ENCODE assay signal across 1 cellular context in genomic region chr5:168353216-168353957, GRCh38.
TF ChIP-seq lines count a peak whose summit lies in the region.

No MANE protein-coding gene starts in this region.

TF ChIP-seq in liver, 16 proteins besides CTCF, POLR2A, EP300 and RAD21 (continued from another document):
- TF ChIP-seq, protein P1, sequence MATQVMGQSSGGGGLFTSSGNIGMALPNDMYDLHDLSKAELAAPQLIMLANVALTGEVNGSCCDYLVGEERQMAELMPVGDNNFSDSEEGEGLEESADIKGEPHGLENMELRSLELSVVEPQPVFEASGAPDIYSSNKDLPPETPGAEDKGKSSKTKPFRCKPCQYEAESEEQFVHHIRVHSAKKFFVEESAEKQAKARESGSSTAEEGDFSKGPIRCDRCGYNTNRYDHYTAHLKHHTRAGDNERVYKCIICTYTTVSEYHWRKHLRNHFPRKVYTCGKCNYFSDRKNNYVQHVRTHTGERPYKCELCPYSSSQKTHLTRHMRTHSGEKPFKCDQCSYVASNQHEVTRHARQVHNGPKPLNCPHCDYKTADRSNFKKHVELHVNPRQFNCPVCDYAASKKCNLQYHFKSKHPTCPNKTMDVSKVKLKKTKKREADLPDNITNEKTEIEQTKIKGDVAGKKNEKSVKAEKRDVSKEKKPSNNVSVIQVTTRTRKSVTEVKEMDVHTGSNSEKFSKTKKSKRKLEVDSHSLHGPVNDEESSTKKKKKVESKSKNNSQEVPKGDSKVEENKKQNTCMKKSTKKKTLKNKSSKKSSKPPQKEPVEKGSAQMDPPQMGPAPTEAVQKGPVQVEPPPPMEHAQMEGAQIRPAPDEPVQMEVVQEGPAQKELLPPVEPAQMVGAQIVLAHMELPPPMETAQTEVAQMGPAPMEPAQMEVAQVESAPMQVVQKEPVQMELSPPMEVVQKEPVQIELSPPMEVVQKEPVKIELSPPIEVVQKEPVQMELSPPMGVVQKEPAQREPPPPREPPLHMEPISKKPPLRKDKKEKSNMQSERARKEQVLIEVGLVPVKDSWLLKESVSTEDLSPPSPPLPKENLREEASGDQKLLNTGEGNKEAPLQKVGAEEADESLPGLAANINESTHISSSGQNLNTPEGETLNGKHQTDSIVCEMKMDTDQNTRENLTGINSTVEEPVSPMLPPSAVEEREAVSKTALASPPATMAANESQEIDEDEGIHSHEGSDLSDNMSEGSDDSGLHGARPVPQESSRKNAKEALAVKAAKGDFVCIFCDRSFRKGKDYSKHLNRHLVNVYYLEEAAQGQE (IDR thresholded peaks at IDR 0.05): no peak
- TF ChIP-seq SP1 (IDR thresholded peaks at IDR 0.05): peak; percentile 22
